In genomic region chr4:162104459-162105124, GRCh38 we compare ENCODE assay signal across 19 cellular contexts. TPM values are rescaled to one million over a fixed set of nuclear protein-coding genes. Genes with fewer than 3 reads are reported as not detected.
A peak's percentile ranks its signal among the peaks of the same experiment; 100 is the strongest.
DNase-seq lines count a peak whose midpoint lies in the region; FAIRE-seq and TF ChIP-seq lines count a peak whose summit lies in the region.
"Had no signal": no experiment of that assay in that cellular context is flagged by ENCODE, and none has a peak within 500 bp of the region (broad histone marks: within the 10 kb centered on the region; RNA-seq: fewer than 3 reads in every experiment).

No MANE protein-coding gene starts in this region.

- no peaks in the 10 kb centered on the region for H3K79me2 ChIP-seq in H1 (ENCODE audit: control insufficient read depth in 1 of 2, insufficient read depth in 2 of 2, low read length in 2 of 2)

- H3K4ac ChIP-seq in H1 (replicated peaks; ENCODE audit: insufficient read length, low read depth, low read length): peak overlapping the region; percentile 74

- FAIRE-seq in D721Med (lab: Jason Lieb, UNC): peak; percentile 16
- FAIRE-seq in H1 (lab: Jason Lieb, UNC): no peak
- no peak for FAIRE-seq in GM19239 (lab: Jason Lieb, UNC)
- FAIRE-seq: G401.6, GM12891 had no signal

- peak overlapping the region; percentile 63 for H4K91ac ChIP-seq in H1 (replicated peaks; ENCODE audit: insufficient read length, low read length)

- TF ChIP-seq POLR2A in H1 (IDR thresholded peaks at IDR 0.05; ENCODE audit: control extremely low read depth in 1 of 2, low read depth in 2 of 2, low read length in 2 of 2): no peak

- no peaks in the 10 kb centered on the region for H3K23me2 ChIP-seq in H1 (ENCODE audit: low read depth, low read length)

- CTCF ChIA-PET in H1 (lab: Charles Lee; ENCODE audit: partially characterized antibody): interaction anchor here (1.2 to 1.3 kb wide), 2 partner anchors 11 to 53 kb away, joined by 3 to 6 read pairs; no protein-coding TSS in a partner anchor

- H3K27me3 ChIP-seq in HUES64 (ENCODE audit: insufficient read depth, low read length): no peaks in the 10 kb centered on the region
- no peaks in the 10 kb centered on the region for H3K27me3 ChIP-seq in H1 (replicated peaks in 1 of 4; ENCODE audit: control insufficient read depth in 3 of 4, extremely low read depth in 1 of 4, insufficient read depth in 3 of 4, low read length in 3 of 4)
- H3K27me3 ChIP-seq: BLaER1 treated with 17β-estradiol and CSF1 and Interleukin-3, amounts not matched to agents 10 nM and 100 nM had no signal

- no peak for TF ChIP-seq EP300 in H1 (IDR thresholded peaks at IDR 0.05; ENCODE audit: borderline replicate concordance in 1 of 2, low read depth in 2 of 2, low read length in 2 of 2)

- no peak overlapping the region for H3K14ac ChIP-seq in H1 (ENCODE audit: insufficient read length)

- 0 out of 2 replicates have a peak, but pooled peaks cover 3% of the 10 kb centered on the region for H3K9me3 ChIP-seq in HUES64 (ENCODE audit: insufficient read depth, low read depth, low read length)
- H3K9me3 ChIP-seq in H1 (ENCODE audit: insufficient read depth in 2 of 2, low read depth in 1 of 2, low read length in 1 of 2): no peaks in the 10 kb centered on the region
- H3K9me3 ChIP-seq: HAP-1 had no signal

- no peaks in the 10 kb centered on the region for H3K79me1 ChIP-seq in H1 (ENCODE audit: low read depth, low read length)

- TF ChIP-seq CTCF in D721Med (IDR thresholded peaks at IDR 0.05; ENCODE audit: insufficient read depth, missing control alignments) (no peak), H1 (IDR thresholded peaks at IDR 0.05; ENCODE audit: control extremely low read depth in 1 of 3, insufficient read depth in 1 of 3, low read depth in 1 of 3, low read length in 3 of 3) (no peak), GM13977 (IDR thresholded peaks at IDR 0.05; ENCODE audit: extremely low read depth, insufficient read depth, missing control alignments) (no peak)

- H2BK15ac ChIP-seq in H1 (ENCODE audit: low read length): peak overlapping the region; percentile 77; the same call in 1 of the 2 replicates

- peak overlapping the region; percentile 89 for H2BK120ac ChIP-seq in H1 (replicated peaks; ENCODE audit: low read depth, low read length)

- H2BK5ac ChIP-seq in H1 (ENCODE audit: low read depth, low read length): peak overlapping the region; percentile 95; the same call in 1 of the 2 replicates

- H4K20me1 ChIP-seq in H1 (replicated peaks in 1 of 2; ENCODE audit: control insufficient read depth in 1 of 2, insufficient read depth in 2 of 2, low read length in 2 of 2): no peaks in the 10 kb centered on the region
- H4K20me1 ChIP-seq: BLaER1 treated with 17β-estradiol and CSF1 and Interleukin-3, amounts not matched to agents 10 nM and 100 nM had no signal

- no peak for DNase-seq in D721Med (ENCODE audit: insufficient read length, low spot score)
- DNase-seq in H1 (ENCODE audit: low read depth in 1 of 2, low spot score in 2 of 2): no peak
- DNase-seq in islet precursor cell: peak; percentile 44
- no peak for DNase-seq in GM19239 (ENCODE audit: insufficient read length, low spot score)
- no peak for DNase-seq in GM13977 (ENCODE audit: low spot score)
- DNase-seq in NAMALWA (ENCODE audit: low spot score): no peak
- DNase-seq in activated T-cell treated with anti-CD3 and anti-CD28 coated beads, Interleukin-2, amount 50 U/mL, for 48 hours: no peak
- DNase-seq: Calu3; CD4-positive, CD25-positive, alpha-beta regulatory T cell; DMS79 treated with DMSO at 0.1 percent for 48 hours; EL; GM23248 had no signal

- H4K5ac ChIP-seq in H1 (ENCODE audit: insufficient read length, low read depth, low read length): peak overlapping the region; percentile 62

- H3K23ac ChIP-seq in H1 (ENCODE audit: insufficient read length): no peak overlapping the region

- H3K4me2 ChIP-seq in H1 (ENCODE audit: insufficient read depth in 1 of 2, low read depth in 2 of 2, low read length in 2 of 2): peak overlapping the region; percentile 29 to 50; a peak in 3 of 4 replicates
- H3K4me2 ChIP-seq: BLaER1 treated with 17β-estradiol and CSF1 and Interleukin-3, amounts not matched to agents 10 nM and 100 nM had no signal

- H3K4me1 ChIP-seq in HUES64 (ENCODE audit: insufficient read depth, low read length) (peaks cover 62% of the 10 kb centered on the region), H1 (replicated peaks in 1 of 4; ENCODE audit: control insufficient read depth in 3 of 4, insufficient read depth in 4 of 4, low read length in 3 of 4) (peaks cover 0 to 31% (median 6%) of the 10 kb centered on the region in 4 experiments; a peak in 3 of 7 replicates)
- H3K4me1 ChIP-seq: BLaER1 treated with 17β-estradiol and CSF1 and Interleukin-3, amounts not matched to agents 10 nM and 100 nM had no signal

- H3K4me3 ChIP-seq in HUES64 (ENCODE audit: low read length): peak overlapping the region; percentile 28
- H3K4me3 ChIP-seq in H1 (ENCODE audit: extremely low read depth in 1 of 4, insufficient read depth in 2 of 4, low read depth in 3 of 4, low read length in 4 of 4): peak overlapping the region in 1 of 4 experiments; percentile 42; a peak in 2 of 8 replicates
- H3K4me3 ChIP-seq: BLaER1 treated with 17β-estradiol and CSF1 and Interleukin-3, amounts not matched to agents 10 nM and 100 nM; GM23248; HAP-1 had no signal

- H4K8ac ChIP-seq in H1 (ENCODE audit: extremely low read depth, insufficient read depth, low read length): no peak overlapping the region

- 91% methylated on average over 3 of the region's 5 CpGs for WGBS in HUES64
- 51% methylated on average over 5 of the region's 5 CpGs; no CpG with 5 or more reads in 1 of the 2 experiments for WGBS in H1 (ENCODE audit: extremely low coverage in 1 of 2, insufficient coverage in 1 of 2, insufficient read length in 1 of 2, insufficient replicate concordance in 2 of 2, low coverage in 1 of 2, low lambda C conversion rate in 2 of 2, missing lambda C conversion rate in 1 of 2), 2 experiments

- peak overlapping the region; percentile 96; the same call in 1 of the 2 replicates for H3K27ac ChIP-seq in HUES64 (ENCODE audit: low read depth, low read length)
- 0 out of 2 replicates have a peak overlapping the region, but pooled peaks have one; percentile 1 for H3K27ac ChIP-seq in H1 (ENCODE audit: low read depth, low read length)
- H3K27ac ChIP-seq: 22Rv1; BLaER1 treated with 17β-estradiol and CSF1 and Interleukin-3, amounts not matched to agents 10 nM and 100 nM; GM23248 had no signal

- H3K9ac ChIP-seq in HUES64 (ENCODE audit: low read depth, low read length) (no peak overlapping the region), H1 (replicated peaks in 1 of 4; ENCODE audit: extremely low read depth in 1 of 4, low read depth in 3 of 4, low read length in 3 of 4) (no peak overlapping the region)
- H3K9ac ChIP-seq: BLaER1 treated with 17β-estradiol and CSF1 and Interleukin-3, amounts not matched to agents 10 nM and 100 nM; GM23248 had no signal

- no peak for TF ChIP-seq RAD21 in H1 (IDR thresholded peaks at IDR 0.05 in 1 of 2, conservative IDR thresholded peaks at IDR 0.05 in 1 of 2; ENCODE audit: low read depth in 2 of 2, low read length in 2 of 2)

- 0 out of 2 replicates have a peak overlapping the region, but pooled peaks have one; percentile 69 for H2AK5ac ChIP-seq in H1 (ENCODE audit: low read depth, low read length)

- H2BK12ac ChIP-seq in H1 (ENCODE audit: low read depth, low read length): peak overlapping the region; percentile 91

- no peak overlapping the region for H2AFZ ChIP-seq in H1 (ENCODE audit: low read length)
- H2AFZ ChIP-seq: GM23248 had no signal

- peak overlapping the region; percentile 76 for H3K18ac ChIP-seq in H1 (ENCODE audit: extremely low read depth, low read length)

- POLR2A ChIA-PET in H1 (lab: Charles Lee; ENCODE audit: partially characterized antibody): interaction anchor here (1.4 kb wide), 1 partner anchor 12 kb away, joined by 4 read pairs; no protein-coding TSS in a partner anchor

- H3K36me3 ChIP-seq in HUES64 (ENCODE audit: insufficient read depth, low read length): no peaks in the 10 kb centered on the region
- H3K36me3 ChIP-seq in H1 (ENCODE audit: control insufficient read depth in 2 of 4, insufficient read depth in 4 of 4, low read length in 3 of 4): no peaks in the 10 kb centered on the region
- H3K36me3 ChIP-seq: BLaER1 treated with 17β-estradiol and CSF1 and Interleukin-3, amounts not matched to agents 10 nM and 100 nM; HAP-1 had no signal

- H3K56ac ChIP-seq in H1 (replicated peaks; ENCODE audit: insufficient read length, low read depth, low read length): peak overlapping the region; percentile 77

- H2BK20ac ChIP-seq in H1 (ENCODE audit: low read length): peak overlapping the region; percentile 77; the same call in 1 of the 2 replicates

- in situ Hi-C loops in GM13977 (cut with MboI; ENCODE audit: low pct_unique_long_range_greater_than_20kb, low sequenced_read_pairs, unreplicated experiment): no loop called here

TF ChIP-seq in H1, 55 proteins besides CTCF, POLR2A, EP300 and RAD21 (continues in another document):
- TF ChIP-seq CTBP2 (IDR thresholded peaks at IDR 0.05; ENCODE audit: borderline replicate concordance, insufficient read depth, insufficient read length, low read length): no peak
- TF ChIP-seq MAX (IDR thresholded peaks at IDR 0.05): no peak
- TF ChIP-seq SIN3A (conservative IDR thresholded peaks at IDR 0.05 in 1 of 2, IDR thresholded peaks at IDR 0.05 in 1 of 2; ENCODE audit: low read depth in 1 of 2, low read length in 2 of 2): no peak
- TF ChIP-seq CHD1 (IDR thresholded peaks at IDR 0.05; ENCODE audit: low read depth, low read length): no peak
- TF ChIP-seq TAF7 (optimal IDR thresholded peaks at IDR 0.05; ENCODE audit: borderline replicate concordance, low read depth, low read length): no peak
- no peak for TF ChIP-seq CBX5 (IDR thresholded peaks at IDR 0.05; ENCODE audit: low read depth, low read length)
- no peak for TF ChIP-seq CREB1 (IDR thresholded peaks at IDR 0.05)
- TF ChIP-seq TCF12 (IDR thresholded peaks at IDR 0.05; ENCODE audit: low read depth, low read length): no peak
- no peak for TF ChIP-seq POU5F1 (IDR thresholded peaks at IDR 0.05; ENCODE audit: low read depth, low read length)
- TF ChIP-seq JUN (IDR thresholded peaks at IDR 0.05; ENCODE audit: low read depth, low read length): no peak

RNA-seq across cellular contexts. Expression of gene FSTL5, which starts 59.2 kb away (rescaled TPM):
- polyA plus RNA-seq in HUES64 (2013, experiment 1 of 2): 0.40 TPM
- 0.82 TPM for polyA plus RNA-seq in HUES64 (2013, experiment 2 of 2)
- 0.19 and 0.32 TPM in 2 replicates for total RNA-seq in H1 (2021; fragmentation: NEBNext Ultra II Directional; extraction: Animal tissue kit (Norgen Biotek cat#: 25700))
- polyA plus RNA-seq in H1 (2011; rRNA removed): 0.05 and 0.09 TPM in 2 replicates
- polyA plus RNA-seq in H1 (2011; cell fraction: cytosol; rRNA removed): 0.09 TPM
- polyA plus RNA-seq in H1 (2011; cell fraction: nucleus; rRNA removed): 0.16 TPM
- 0.24 to 0.46 TPM (median 0.32 TPM) in 4 replicates for polyA plus RNA-seq in H1 (2012, experiment 1 of 2)
- polyA plus RNA-seq in H1 (2012, experiment 2 of 2): not detected
- polyA plus RNA-seq in H1 (2013, experiment 1 of 2): 0.41 TPM
- 0.44 TPM for polyA plus RNA-seq in H1 (2013, experiment 2 of 2)
- 0.32 and 1.2 TPM in 2 replicates for polyA minus RNA-seq in H1 (2011; rRNA and poly(A)+ RNA removed)
- not detected for polyA minus RNA-seq in H1 (2011; cell fraction: cytosol; rRNA and poly(A)+ RNA removed)
- polyA minus RNA-seq in H1 (2011; cell fraction: nucleus; rRNA and poly(A)+ RNA removed): 1.3 TPM
- total RNA-seq: Calu3; CD4-positive, CD25-positive, alpha-beta regulatory T cell; GM23248; HT-29 had no signal
- polyA plus RNA-seq: CD4-positive, CD25-positive, alpha-beta regulatory T cell; GM23248 had no signal
